ENCODE assay signal across 8 cellular contexts in genomic region chr9:130997925-130998595, GRCh38. TPM values are rescaled to one million over a fixed set of nuclear protein-coding genes. Genes with fewer than 3 reads are reported as not detected.
DNase-seq lines count a peak whose midpoint lies in the region; ATAC-seq and TF ChIP-seq lines count a peak whose summit lies in the region.

No MANE protein-coding gene starts in this region.

- ATAC-seq in GM18873 (IDR thresholded peaks at IDR 0.05; ENCODE audit: low FRiP score, unreplicated experiment) = no peak
- no peak for ATAC-seq in GM21381 (IDR thresholded peaks at IDR 0.05; ENCODE audit: unreplicated experiment)

- no peak overlapping the region for H3K4me3 Mint-ChIP-seq in activated T-helper 1 cell treated with anti-CD3 and anti-CD28 coated beads, Interleukin-12 subunit alpha, Interleukin-12 subunit beta, Interleukin-2, Interleukin-4 antibody, amounts not matched to agents 30 ng/mL and 10 ng/mL and 1 ng/mL, durations not matched to agents 14 hours and 24 hours and 36 hours
- H3K4me3 Mint-ChIP-seq in progenitor cell of endocrine pancreas (ENCODE audit: low read depth) = no peak overlapping the region

- no peaks in the 10 kb centered on the region for H3K27me3 Mint-ChIP-seq in activated T-helper 1 cell treated with anti-CD3 and anti-CD28 coated beads, Interleukin-12 subunit alpha, Interleukin-12 subunit beta, Interleukin-2, Interleukin-4 antibody, amounts not matched to agents 30 ng/mL and 10 ng/mL and 1 ng/mL, durations not matched to agents 14 hours and 24 hours and 36 hours (ENCODE audit: insufficient read depth)
- peaks cover 36% of the 10 kb centered on the region for H3K27me3 Mint-ChIP-seq in progenitor cell of endocrine pancreas

- no peaks in the 10 kb centered on the region for H3K36me3 Mint-ChIP-seq in activated T-helper 1 cell treated with anti-CD3 and anti-CD28 coated beads, Interleukin-12 subunit alpha, Interleukin-12 subunit beta, Interleukin-2, Interleukin-4 antibody, amounts not matched to agents 30 ng/mL and 10 ng/mL and 1 ng/mL, durations not matched to agents 14 hours and 24 hours and 36 hours (ENCODE audit: low read depth)
- H3K36me3 Mint-ChIP-seq in progenitor cell of endocrine pancreas (ENCODE audit: insufficient read depth) = no peaks in the 10 kb centered on the region

- intact Hi-C loops in activated T-helper 1 cell treated with anti-CD3 and anti-CD28 coated beads, Interleukin-12 subunit alpha, Interleukin-12 subunit beta, Interleukin-2, Interleukin-4 antibody, amounts not matched to agents 30 ng/mL and 10 ng/mL and 1 ng/mL, durations not matched to agents 14 hours and 24 hours and 36 hours (cut with micrococcal nuclease) = loop anchor here (2.0 kb wide), 1 partner anchor 131 kb away; no protein-coding TSS in a partner anchor

- no peak overlapping the region for H3K27ac Mint-ChIP-seq in activated T-helper 1 cell treated with anti-CD3 and anti-CD28 coated beads, Interleukin-12 subunit alpha, Interleukin-12 subunit beta, Interleukin-2, Interleukin-4 antibody, amounts not matched to agents 30 ng/mL and 10 ng/mL and 1 ng/mL, durations not matched to agents 14 hours and 24 hours and 36 hours
- H3K27ac Mint-ChIP-seq in progenitor cell of endocrine pancreas = no peak overlapping the region

- TF ChIP-seq CTCF in BJ (IDR thresholded peaks at IDR 0.05; ENCODE audit: insufficient read depth, low read depth, low read length) (peak; percentile 80), GM20000 (IDR thresholded peaks at IDR 0.05; ENCODE audit: extremely low read depth, missing control alignments) (no peak), progenitor cell of endocrine pancreas (IDR thresholded peaks at IDR 0.05; ENCODE audit: unreplicated experiment) (peak; percentile 87)

- no peaks in the 10 kb centered on the region for H3K36me3 ChIP-seq in BJ (ENCODE audit: control insufficient read depth, insufficient read depth, low read length)

- no peak for DNase-seq in BJ (ENCODE audit: low read depth)
- peak; percentile 82 for DNase-seq in GM20000 (ENCODE audit: low spot score)
- peak; percentile 62 for DNase-seq in NCI-H774 (lab: John Stamatoyannopoulos, UW)
- DNase-seq in activated T-helper 1 cell treated with anti-CD3 and anti-CD28 coated beads, Interleukin-12 subunit alpha, Interleukin-12 subunit beta, Interleukin-2, Interleukin-4 antibody, amounts not matched to agents 30 ng/mL and 10 ng/mL and 1 ng/mL, durations not matched to agents 14 hours and 24 hours and 36 hours (ENCODE audit: low spot score) = peak; percentile 14
- DNase-seq in globus pallidus (ENCODE audit: low spot score) = peak; percentile 58
- peak; percentile 81 for DNase-seq in progenitor cell of endocrine pancreas (ENCODE audit: low spot score, unreplicated experiment)

- no peaks in the 10 kb centered on the region for H3K9me3 Mint-ChIP-seq in activated T-helper 1 cell treated with anti-CD3 and anti-CD28 coated beads, Interleukin-12 subunit alpha, Interleukin-12 subunit beta, Interleukin-2, Interleukin-4 antibody, amounts not matched to agents 30 ng/mL and 10 ng/mL and 1 ng/mL, durations not matched to agents 14 hours and 24 hours and 36 hours
- no peaks in the 10 kb centered on the region for H3K9me3 Mint-ChIP-seq in progenitor cell of endocrine pancreas (ENCODE audit: low read depth)

- POLR2A ChIA-PET in BJ (lab: Charles Lee) = no interaction called here

- CTCF ChIA-PET in BJ (lab: Yijun Ruan, JAX) = interaction anchor here (0.5 to 5.0 kb wide), 41 partner anchors 8 to 298 kb away, joined by 3 to 55 read pairs (median 5); partner anchors contain the start of gene LAMC3

- peaks cover 19% of the 10 kb centered on the region for H3K27me3 ChIP-seq in BJ (ENCODE audit: control insufficient read depth, insufficient read depth, low read length)

- no peak overlapping the region for H3K4me3 ChIP-seq in BJ (ENCODE audit: low read depth, low read length)

- H3K4me1 Mint-ChIP-seq in activated T-helper 1 cell treated with anti-CD3 and anti-CD28 coated beads, Interleukin-12 subunit alpha, Interleukin-12 subunit beta, Interleukin-2, Interleukin-4 antibody, amounts not matched to agents 30 ng/mL and 10 ng/mL and 1 ng/mL, durations not matched to agents 14 hours and 24 hours and 36 hours (ENCODE audit: low read depth) = no peaks in the 10 kb centered on the region
- peaks cover 3% of the 10 kb centered on the region for H3K4me1 Mint-ChIP-seq in progenitor cell of endocrine pancreas (ENCODE audit: low read depth)

RNA-seq across cellular contexts. Expression of gene LAMC3, which starts 10.9 kb away (rescaled TPM):
- 0.01 TPM in 1 of 2 replicates, not detected in the other for polyA plus RNA-seq in BJ (2011; rRNA removed)
- polyA minus RNA-seq in BJ (2011; rRNA and poly(A)+ RNA removed) = 0.09 TPM in 1 of 2 replicates, not detected in the other
- 0.05 TPM in 2 replicates for total RNA-seq in activated T-helper 1 cell treated with anti-CD3 and anti-CD28 coated beads, Interleukin-12 subunit alpha, Interleukin-12 subunit beta, Interleukin-2, Interleukin-4 antibody, amounts not matched to agents 30 ng/mL and 10 ng/mL and 1 ng/mL, durations not matched to agents 14 hours and 24 hours and 36 hours
- total RNA-seq in progenitor cell of endocrine pancreas = 0.12 and 0.27 TPM in 2 replicates

RNA-seq across cellular contexts. Expression of gene FIBCD1, which starts 59.0 kb away (rescaled TPM):
- polyA plus RNA-seq in BJ (2011; rRNA removed) = 1.2 and 1.4 TPM in 2 replicates
- polyA minus RNA-seq in BJ (2011; rRNA and poly(A)+ RNA removed) = 0.51 and 0.66 TPM in 2 replicates
- not detected in 2 replicates for total RNA-seq in activated T-helper 1 cell treated with anti-CD3 and anti-CD28 coated beads, Interleukin-12 subunit alpha, Interleukin-12 subunit beta, Interleukin-2, Interleukin-4 antibody, amounts not matched to agents 30 ng/mL and 10 ng/mL and 1 ng/mL, durations not matched to agents 14 hours and 24 hours and 36 hours
- total RNA-seq in progenitor cell of endocrine pancreas = not detected in 2 replicates
